8 cellular contexts compared by ENCODE assay signal in genomic region chr17:64262422-64263260, GRCh38. TPM values are rescaled to one million over a fixed set of nuclear protein-coding genes. Genes with fewer than 3 reads are reported as not detected.
DNase-seq lines count a peak whose midpoint lies in the region; ATAC-seq, FAIRE-seq and TF ChIP-seq lines count a peak whose summit lies in the region.

TSS of gene TEX2 (minus strand) at chr17:64263260. CDS start at chr17:64214217, 49,043 bp downstream.

- no peak for TF ChIP-seq CTCF in DND-41 (IDR thresholded peaks at IDR 0.05; ENCODE audit: borderline replicate concordance, extremely low read depth, low read length, poor library complexity, severe bottlenecking)
- TF ChIP-seq CTCF in WI38 (IDR thresholded peaks at IDR 0.05; ENCODE audit: low read depth, low read length) = no peak
- no peak for TF ChIP-seq CTCF in mammary epithelial cell (conservative IDR thresholded peaks at IDR 0.05 in 1 of 2, IDR thresholded peaks at IDR 0.05 in 1 of 2; ENCODE audit: extremely low read depth in 1 of 2, insufficient read depth in 1 of 2, low read depth in 1 of 2, low read length in 2 of 2)
- no peak for TF ChIP-seq CTCF in keratinocyte (optimal IDR thresholded peaks at IDR 0.05 in 1 of 3, IDR thresholded peaks at IDR 0.05 in 1 of 3, conservative IDR thresholded peaks at IDR 0.05 in 1 of 3; ENCODE audit: extremely low read depth in 1 of 3, insufficient read depth in 2 of 3, low read length in 3 of 3)

- H3K9ac ChIP-seq in DND-41 (ENCODE audit: low read depth, low read length) (peak within 1 kb of the TSS; percentile 76), mammary epithelial cell (ENCODE audit: insufficient read depth, low read length) (peak within 1 kb of the TSS; percentile 64), keratinocyte (ENCODE audit: control insufficient read depth, extremely low read depth, insufficient read depth, low read length) (peak within 1 kb of the TSS; percentile 81)

- no TSS peak for BruUV-seq in mammary epithelial cell (replicated peaks; lab: Mats Ljungman, UMichigan)

- H3K4me3 ChIP-seq in DND-41 (ENCODE audit: low read depth in 1 of 2, low read length in 2 of 2) = peak within 1 kb of the TSS; percentile 67 to 89
- H3K4me3 ChIP-seq in WI38 (ENCODE audit: low read depth, low read length) = peak within 1 kb of the TSS; percentile 84
- peak within 1 kb of the TSS; percentile 53 to 94 (median 85) for H3K4me3 ChIP-seq in mammary epithelial cell (replicated peaks in 1 of 3; ENCODE audit: insufficient read depth in 1 of 3, low read depth in 2 of 3, low read length in 3 of 3)
- H3K4me3 ChIP-seq in keratinocyte (ENCODE audit: control insufficient read depth in 2 of 3, extremely low read depth in 1 of 3, insufficient read depth in 2 of 3, low read depth in 1 of 3, low read length in 3 of 3) = peak within 1 kb of the TSS; percentile 87 to 94 (median 91)

- H3K27me3 ChIP-seq in DND-41 (ENCODE audit: insufficient read depth, low read length, poor library complexity) (peaks cover 2% of the 10 kb centered on the region), mammary epithelial cell (ENCODE audit: insufficient read depth, low read length) (no peaks in the 10 kb centered on the region), keratinocyte (ENCODE audit: control insufficient read depth, extremely low read depth, insufficient read depth, low read length) (no peaks in the 10 kb centered on the region)

- peak; percentile 68 for DNase-seq in DND-41
- DNase-seq in HuH-7 (ENCODE audit: low spot score) = peak; percentile 56
- peak; percentile 25 for DNase-seq in mammary epithelial cell
- no peak for DNase-seq in keratinocyte (ENCODE audit: low read depth, low spot score)
- DNase-seq in stimulated activated CD4-positive, alpha-beta T cell treated with anti-CD3 and anti-CD28 coated beads, Interleukin-1b, Interleukin-23, amount 100 ng/mL, for 24 hours (ENCODE audit: low read depth in 4 of 4, low spot score in 1 of 4) = peak in 3 of 4 experiments; percentile 19 to 47 (median 39)
- DNase-seq in midbrain (lab: John Stamatoyannopoulos, UW) = no peak

- H3K27ac ChIP-seq in DND-41 (ENCODE audit: low read length) (peak within 1 kb of the TSS; percentile 66), mammary epithelial cell (ENCODE audit: insufficient read depth, low read depth, low read length) (peak within 1 kb of the TSS; percentile 72), keratinocyte (ENCODE audit: control insufficient read depth, insufficient read depth, low read length) (peak within 1 kb of the TSS; percentile 71)

- H3K4me2 ChIP-seq in DND-41 (ENCODE audit: insufficient read depth, low read length) (peak within 1 kb of the TSS; percentile 83), mammary epithelial cell (ENCODE audit: insufficient read depth, low read depth, low read length) (peak within 1 kb of the TSS; percentile 87), keratinocyte (ENCODE audit: control insufficient read depth, extremely low read depth, insufficient read depth, low read depth, low read length) (peak within 1 kb of the TSS; percentile 98)

- H4K20me1 ChIP-seq in DND-41 (ENCODE audit: insufficient read depth, low read length) (peaks cover 9% of the 10 kb centered on the region; the same call in 1 of the 2 replicates), mammary epithelial cell (ENCODE audit: insufficient read depth, low read length) (no peaks in the 10 kb centered on the region), keratinocyte (ENCODE audit: control insufficient read depth, extremely low read depth, insufficient read depth, low read length) (peaks cover 2% of the 10 kb centered on the region)

- H3K4me1 ChIP-seq in DND-41 (ENCODE audit: insufficient read depth, low read length) (peaks cover 31% of the 10 kb centered on the region), mammary epithelial cell (ENCODE audit: insufficient read depth, low read length) (peaks cover 46% of the 10 kb centered on the region), keratinocyte (ENCODE audit: control insufficient read depth, extremely low read depth, insufficient read depth, low read length) (peaks cover 38% of the 10 kb centered on the region)

- H3K9me3 ChIP-seq in DND-41 (ENCODE audit: insufficient read depth, low read length, severe bottlenecking) = no peaks in the 10 kb centered on the region
- H3K9me3 ChIP-seq in mammary epithelial cell (replicated peaks; ENCODE audit: insufficient read depth, low read length) = no peaks in the 10 kb centered on the region
- no peaks in the 10 kb centered on the region for H3K9me3 ChIP-seq in keratinocyte (ENCODE audit: control insufficient read depth, low read depth, low read length)

- no peak for FAIRE-seq in keratinocyte (lab: Jason Lieb, UNC)

- H2AFZ ChIP-seq in DND-41 (ENCODE audit: low read depth, low read length) = peak within 1 kb of the TSS; percentile 82
- peak within 1 kb of the TSS; percentile 88 for H2AFZ ChIP-seq in mammary epithelial cell (ENCODE audit: low read depth, low read length)
- H2AFZ ChIP-seq in keratinocyte (ENCODE audit: control insufficient read depth, low read length) = peak within 1 kb of the TSS; percentile 98

- dilution Hi-C loops in mammary epithelial cell (cut with HindIII; ENCODE audit: low sequenced_read_pairs) = no loop called here
- dilution Hi-C loops in keratinocyte (cut with MboI; ENCODE audit: extremely low pct_ligation_motif_present, low sequenced_read_pairs) = no loop called here

- CTCF ChIA-PET in mammary epithelial cell (lab: Charles Lee; ENCODE audit: low non-redundant PET) = no interaction called here

- intact Hi-C loops in mammary epithelial cell (cut with micrococcal nuclease) = loop anchor here (1.0 to 5.0 kb wide), 6 partner anchors 16 to 116 kb away; no protein-coding TSS in a partner anchor

- in situ Hi-C loops in mammary epithelial cell (cut with MboI; ENCODE audit: low sequenced_read_pairs in 2 of 2) = no loop called here

- peaks cover 2% of the 10 kb centered on the region for H3K9me1 ChIP-seq in keratinocyte (ENCODE audit: control insufficient read depth, extremely low read depth, insufficient read depth, low read length)

- WGBS in mammary epithelial cell (ENCODE audit: low coverage, missing lambda C conversion rate) = under 1% methylated on average over 25 of the region's 87 CpGs

- ATAC-seq in DND-41 (ENCODE audit: insufficient read depth, low read depth) (peak; percentile 61), GM21390 (IDR thresholded peaks at IDR 0.05; ENCODE audit: unreplicated experiment) (peak; percentile 33)

- H3K36me3 ChIP-seq in DND-41 (ENCODE audit: insufficient read depth, low read length) (no peaks in the 10 kb centered on the region; the same call in 1 of the 2 replicates), mammary epithelial cell (ENCODE audit: insufficient read depth, low read length) (no peaks in the 10 kb centered on the region), keratinocyte (ENCODE audit: control insufficient read depth in 2 of 2, extremely low read depth in 1 of 2, insufficient read depth in 2 of 2, low read length in 2 of 2) (peaks cover 0 to 3% of the 10 kb centered on the region in 2 experiments)

- H3K79me2 ChIP-seq in DND-41 (ENCODE audit: insufficient read depth, low read length) = peaks cover 38% of the 10 kb centered on the region
- H3K79me2 ChIP-seq in mammary epithelial cell (ENCODE audit: insufficient read depth, low read length) = peaks cover 50% of the 10 kb centered on the region
- H3K79me2 ChIP-seq in keratinocyte (ENCODE audit: control insufficient read depth, insufficient read depth, low read length) = peaks cover 48% of the 10 kb centered on the region

RNA-seq across cellular contexts. Expression of gene TEX2, which starts in this region (rescaled TPM):
- total RNA-seq in mammary epithelial cell = 100 to 1,000 TPM in 1 of 2 donors, 10 to 100 TPM in 1; 72.6 to 127 TPM
- polyA plus RNA-seq in mammary epithelial cell (56.4 TPM), keratinocyte (44.4 to 49.6 TPM (median 47.9 TPM) in 3 replicates)
- polyA minus RNA-seq in mammary epithelial cell (109 TPM), keratinocyte (57.3 to 71.5 TPM (median 60.5 TPM) in 3 replicates)
- polyA plus RNA-seq in keratinocyte (2011; ENCODE audit: low read depth) = 23.4 TPM
- polyA plus RNA-seq in keratinocyte (2011; cell fraction: cytosol; rRNA removed) = 34.4 and 42.9 TPM in 2 replicates
- polyA plus RNA-seq in keratinocyte (2011; cell fraction: nucleus; rRNA removed) = 82.2 and 88.8 TPM in 2 replicates
- 23.1 and 42.4 TPM in 2 replicates for polyA plus RNA-seq in keratinocyte (2012; ENCODE audit: low replicate concordance)
- polyA minus RNA-seq in keratinocyte (2011; cell fraction: cytosol; rRNA and poly(A)+ RNA removed) = 33.0 TPM
- polyA minus RNA-seq in keratinocyte (2011; cell fraction: nucleus; rRNA and poly(A)+ RNA removed) = 64.4 and 97.0 TPM in 2 replicates

Comparison
In these comparisons a context has a peak if more than half of its experiments do, and no peak if none do; other contexts are left out.
1. DNase-seq: peak in DND-41 (single experiment), HuH-7 (single experiment), mammary epithelial cell (single experiment) and stimulated activated CD4-positive, alpha-beta T cell treated with anti-CD3 and anti-CD28 coated beads, Interleukin-1b, Interleukin-23, amount 100 ng/mL, for 24 hours (3 of 4); none in keratinocyte (single experiment) and midbrain (single experiment).
2. Peak in every context shown above with its lines, with median percentiles within 50 percentile points of each other: H2AFZ ChIP-seq, H3K27ac ChIP-seq, H3K4me2 ChIP-seq, H3K4me3 ChIP-seq and H3K9ac ChIP-seq.